ENCODE assay signal across 1 cellular context in the genomic region with DNA sequence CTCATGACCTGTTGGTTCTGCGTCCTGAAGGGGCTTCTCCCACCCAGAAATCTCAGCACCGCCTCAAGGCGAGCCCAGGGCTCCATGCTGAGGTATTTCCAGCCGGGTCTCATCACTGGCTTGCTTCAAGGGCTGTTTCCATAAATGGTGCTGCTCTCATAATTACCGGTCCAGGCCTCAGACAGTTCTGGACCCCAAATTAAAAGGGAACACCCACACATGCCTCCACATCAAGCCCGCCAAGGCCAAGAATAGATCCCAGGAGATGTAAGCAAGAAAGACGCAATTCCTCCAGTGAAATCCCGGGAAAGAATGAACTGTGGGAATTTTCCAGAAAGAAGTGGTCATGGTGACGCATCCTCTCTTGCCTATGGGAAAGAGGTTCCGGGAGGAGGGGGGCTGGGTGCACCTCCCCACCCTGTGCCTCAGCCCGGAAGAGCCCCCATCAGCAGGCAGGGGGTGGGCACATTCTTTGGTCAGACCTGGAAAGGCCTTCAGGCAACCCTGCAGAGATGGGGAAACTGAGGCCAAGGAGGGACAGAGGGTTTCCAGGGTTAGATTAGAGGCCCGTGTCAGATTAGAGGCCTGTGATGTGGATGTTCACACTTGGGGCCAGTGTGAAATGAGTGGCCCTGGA. TPM values are rescaled to one million over a fixed set of nuclear protein-coding genes. Genes with fewer than 3 reads are reported as not detected.
"Had no signal": no experiment of that assay in that cellular context is flagged by ENCODE, and none has a peak within 500 bp of the region (broad histone marks: within the 10 kb centered on the region; RNA-seq: fewer than 3 reads in every experiment).

No MANE protein-coding gene starts in this region.

RNA-seq across cellular contexts. Expression of a gene that starts 7.4 kb away (rescaled TPM):
- total RNA-seq: ascending aorta had no signal

RNA-seq across cellular contexts. Expression of a gene that starts 10.1 kb away (rescaled TPM):
- total RNA-seq: ascending aorta had no signal
